Comparison of ENCODE assay signal across 8 cellular contexts in genomic region chr12:113358381-113359132, GRCh38. TPM values are rescaled to one million over a fixed set of nuclear protein-coding genes. Genes with fewer than 3 reads are reported as not detected.
DNase-seq lines count a peak whose midpoint lies in the region; ATAC-seq and TF ChIP-seq lines count a peak whose summit lies in the region.

Gene PLBD2, plus strand, starts transcription at chr12:113358587. Its CDS starts 14 bp downstream, at chr12:113358601.

- TF ChIP-seq POLR2A in transverse colon (IDR thresholded peaks at IDR 0.05), result no peak

- intact Hi-C loops in transverse colon (cut with DNase I; ENCODE audit: low total_unique reads), result no loop called here

- H3K9ac ChIP-seq in adipocyte (ENCODE audit: low read length), result peak within 1 kb of the TSS; percentile 89

- H3K4me1 ChIP-seq in adipocyte (ENCODE audit: control insufficient read depth, insufficient read depth, low read length), result peaks cover 24% of the 10 kb centered on the region
- no peaks in the 10 kb centered on the region for H3K4me1 ChIP-seq in cardiac muscle cell (ENCODE audit: low read depth)
- peaks cover 0 to 22% (median 16%) of the 10 kb centered on the region in 4 donors for H3K4me1 ChIP-seq in transverse colon

- no peak within 1 kb of the TSS for H3K27ac ChIP-seq in cardiac muscle cell
- H3K27ac ChIP-seq in transverse colon, result peak within 1 kb of the TSS; percentile 81 to 88 (median 85)

- no peak for TF ChIP-seq EP300 in transverse colon (IDR thresholded peaks at IDR 0.05; ENCODE audit: low read depth)

- no peaks in the 10 kb centered on the region for H3K36me3 ChIP-seq in adipocyte (ENCODE audit: control insufficient read depth, insufficient read depth, low read length, severe bottlenecking)
- H3K36me3 ChIP-seq in cardiac muscle cell, result no peaks in the 10 kb centered on the region
- H3K36me3 ChIP-seq in transverse colon, result no peaks in the 10 kb centered on the region

- H3K27me3 ChIP-seq in adipocyte (replicated peaks; ENCODE audit: control insufficient read depth, insufficient read depth, low read length) (no peaks in the 10 kb centered on the region), cardiac muscle cell (no peaks in the 10 kb centered on the region), transverse colon (no peaks in the 10 kb centered on the region)

- WGBS in transverse colon (ENCODE audit: low coverage in 1 of 2), 2 donors, result 0 to 1% methylated on average over 1 to 14 of the region's 67 CpGs

- TF ChIP-seq CTCF in GM12875 (IDR thresholded peaks at IDR 0.05; ENCODE audit: borderline replicate concordance, insufficient read depth, low read depth, low read length) (no peak), cardiac muscle cell (IDR thresholded peaks at IDR 0.05; ENCODE audit: low read depth, low read length) (no peak), transverse colon (IDR thresholded peaks at IDR 0.05) (peak in 1 of 5 experiments; percentile 9)

- no peaks in the 10 kb centered on the region for H3K9me3 ChIP-seq in adipocyte (ENCODE audit: control insufficient read depth, low read length)
- no peaks in the 10 kb centered on the region for H3K9me3 ChIP-seq in cardiac muscle cell (ENCODE audit: low read depth)
- no peaks in the 10 kb centered on the region for H3K9me3 ChIP-seq in transverse colon

- H3K4me3 ChIP-seq in GM12875 (ENCODE audit: low read depth, low read length), result peak within 1 kb of the TSS; percentile 90
- H3K4me3 ChIP-seq in adipocyte (ENCODE audit: low read length), result peak within 1 kb of the TSS; percentile 92
- peak within 1 kb of the TSS; percentile 52 for H3K4me3 ChIP-seq in cardiac muscle cell
- peak within 1 kb of the TSS; percentile 68 to 87 (median 84) for H3K4me3 ChIP-seq in transverse colon

- DNase-seq in NCI-H128 (lab: John Stamatoyannopoulos, UW; ENCODE audit: unreplicated experiment) (peak; percentile 81), T follicular helper cell (ENCODE audit: low read depth) (peak; percentile 97), adipocyte (ENCODE audit: low read depth) (peak; percentile 97), cardiac muscle cell (ENCODE audit: low read depth in 1 of 2, low spot score in 1 of 2) (peak; percentile 97), pons (ENCODE audit: low spot score) (peak; percentile 86), transverse colon (peak; percentile 96)

- ATAC-seq in HG02678 (IDR thresholded peaks at IDR 0.05; ENCODE audit: unreplicated experiment), result peak; percentile 94

- in situ Hi-C loops in transverse colon (cut with MboI; ENCODE audit: low pct_ligation_motif_present in 1 of 4, low pct_unique_long_range_greater_than_20kb in 1 of 4, low sequenced_read_pairs in 3 of 4), result no loop called here

RNA-seq across cellular contexts. Expression of gene PLBD2, which starts in this region (rescaled TPM):
- total RNA-seq in cardiac muscle cell, result 11.7 and 14.3 TPM in 2 replicates
- polyA plus RNA-seq in cardiac muscle cell, result 13.6 and 17.3 TPM in 2 replicates
- 10 to 100 TPM; 12.3 to 27.5 (median 19.0) TPM for total RNA-seq in transverse colon
